1 cellular context compared by ENCODE assay signal in genomic region chr1:40393173-40393572, GRCh38.
TF ChIP-seq lines count a peak whose summit lies in the region.

No MANE protein-coding gene starts in this region.

TF ChIP-seq in GM12878, 131 proteins besides CTCF, POLR2A, EP300 and RAD21:
- TF ChIP-seq SKIL (IDR thresholded peaks at IDR 0.05; ENCODE audit: low read depth, poor library complexity, severe bottlenecking) (no peak), NR2C2 (IDR thresholded peaks at IDR 0.05; ENCODE audit: borderline replicate concordance, control insufficient read depth, insufficient read length, low read depth) (no peak), MYC (IDR thresholded peaks at IDR 0.05; ENCODE audit: insufficient read depth, insufficient read length, insufficient replicate concordance, low read length, severe bottlenecking) (no peak), ZNF217 (IDR thresholded peaks at IDR 0.05) (no peak), ZNF592 (IDR thresholded peaks at IDR 0.05) (no peak), WRNIP1 (IDR thresholded peaks at IDR 0.05; ENCODE audit: borderline replicate concordance, low read depth, low read length) (no peak), TCF3 (IDR thresholded peaks at IDR 0.05; ENCODE audit: borderline replicate concordance, insufficient read depth, low read depth, low read length) (no peak), RFX5 (IDR thresholded peaks at IDR 0.05; ENCODE audit: low read depth, low read length) (no peak), BCL3 (IDR thresholded peaks at IDR 0.05; ENCODE audit: borderline replicate concordance, insufficient read depth, low read depth, low read length, poor library complexity, severe bottlenecking) (no peak), EGR1 (IDR thresholded peaks at IDR 0.05; ENCODE audit: borderline replicate concordance in 1 of 2, low read depth in 2 of 2, low read length in 2 of 2) (no peak), YY1 (IDR thresholded peaks at IDR 0.05; ENCODE audit: low read depth, low read length) (no peak), BCLAF1 (IDR thresholded peaks at IDR 0.05) (no peak), RB1 (IDR thresholded peaks at IDR 0.05; ENCODE audit: borderline replicate concordance) (no peak), TCF12 (IDR thresholded peaks at IDR 0.05; ENCODE audit: low read depth, low read length) (no peak), SRF (IDR thresholded peaks at IDR 0.05; ENCODE audit: low read depth in 2 of 2, low read length in 2 of 2) (no peak), SMC3 (IDR thresholded peaks at IDR 0.05; ENCODE audit: borderline replicate concordance, low read length) (no peak), RAD51 (IDR thresholded peaks at IDR 0.05) (no peak), SMAD1 (IDR thresholded peaks at IDR 0.05; ENCODE audit: low read depth, partially characterized antibody) (no peak), DPF2 (IDR thresholded peaks at IDR 0.05) (no peak)
